Comparison of ENCODE assay signal across 13 cellular contexts in the genomic region with DNA sequence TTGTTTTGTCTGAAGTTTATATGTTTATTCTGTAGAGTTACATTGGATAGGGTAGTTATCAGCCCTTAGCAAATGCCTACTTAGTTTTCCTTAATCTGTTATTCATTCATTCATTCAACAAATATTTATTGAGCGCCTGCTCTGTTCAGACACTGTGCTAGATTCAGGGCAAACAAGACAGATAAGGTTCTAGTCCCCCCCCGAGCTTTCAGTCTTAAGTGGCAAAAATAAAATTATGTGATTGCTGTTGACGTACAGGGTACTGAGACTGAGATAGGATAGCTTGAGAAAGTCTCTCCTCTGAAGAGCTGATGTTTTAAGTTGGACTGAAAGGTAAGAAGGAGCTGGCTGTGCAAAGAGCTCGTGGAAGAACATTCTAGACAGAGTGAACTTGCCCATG.
"Had no signal": no experiment of that assay in that cellular context is flagged by ENCODE, and none has a peak within 500 bp of the region (broad histone marks: within the 10 kb centered on the region; RNA-seq: fewer than 3 reads in every experiment).

No MANE protein-coding gene starts in this region.

- H3K4me2 ChIP-seq: hepatocyte had no signal

- H3K27me3 ChIP-seq: hepatocyte, right atrium auricular region had no signal

- ATAC-seq: activated naive CD4-positive, alpha-beta T cell treated with anti-CD3 and anti-CD28 coated beads, Interleukin-2, amount 50 U/mL, for 72 hours; T-helper 17 cell had no signal

- H3K27ac ChIP-seq: hepatocyte had no signal

- H2AFZ ChIP-seq: hepatocyte had no signal

- H3K36me3 ChIP-seq: right atrium auricular region had no signal

- DNase-seq: activated T-cell treated with anti-CD3 and anti-CD28 coated beads, Interleukin-2, amount 50 U/mL, for 1 hour; amygdala; midbrain; posterior cingulate gyrus; stimulated activated naive CD4-positive, alpha-beta T cell treated with Interleukin-2 at 50 U/mL for 16 hours; T-helper 17 cell had no signal

- H3K4me3 ChIP-seq: hepatocyte, right atrium auricular region had no signal

- FAIRE-seq: bronchial epithelial cell, colon, TTC549, urothelium cell line had no signal

- H3K9me3 ChIP-seq: right atrium auricular region had no signal
